Comparison of ENCODE assay signal across 9 cellular contexts in the genomic region with DNA sequence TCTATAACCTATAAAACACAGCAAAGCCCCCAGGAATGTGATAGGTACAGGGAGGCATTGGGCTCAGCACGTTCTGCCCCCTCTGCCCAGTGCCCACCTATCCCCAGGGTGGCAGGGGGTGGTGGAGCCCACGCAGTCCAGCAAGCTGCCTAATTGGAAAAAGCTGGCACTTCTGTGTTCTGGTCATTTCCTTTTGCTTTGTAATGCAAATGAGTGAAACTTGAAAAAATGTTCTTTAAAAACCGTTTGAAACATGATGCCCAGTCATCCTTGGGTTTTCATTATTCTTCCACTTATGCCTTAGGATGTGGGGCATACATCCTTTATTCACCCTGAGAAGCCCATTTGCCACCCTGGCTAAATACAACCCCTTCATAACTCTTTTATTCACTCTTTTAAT.
"Had no signal": no experiment of that assay in that cellular context is flagged by ENCODE, and none has a peak within 500 bp of the region (broad histone marks: within the 10 kb centered on the region; RNA-seq: fewer than 3 reads in every experiment).

No MANE protein-coding gene starts in this region.

- H3K4me3 ChIP-seq: GM23248, HAP-1 had no signal

- H3K4me2 ChIP-seq: KMS-11 had no signal

- H3K9me3 ChIP-seq: HAP-1 had no signal

- H3K4me1 ChIP-seq: HAP-1 had no signal

- H3K9ac ChIP-seq: GM23248, KMS-11 had no signal

- H2AFZ ChIP-seq: GM23248 had no signal

- ATAC-seq: HCT116, HepG2 had no signal

- DNase-seq: GM23248, GOT3, H7, HFFc6, KBM-7 had no signal

- H3K36me3 ChIP-seq: HAP-1 had no signal
